ENCODE assay signal across 1 cellular context in the genomic region with DNA sequence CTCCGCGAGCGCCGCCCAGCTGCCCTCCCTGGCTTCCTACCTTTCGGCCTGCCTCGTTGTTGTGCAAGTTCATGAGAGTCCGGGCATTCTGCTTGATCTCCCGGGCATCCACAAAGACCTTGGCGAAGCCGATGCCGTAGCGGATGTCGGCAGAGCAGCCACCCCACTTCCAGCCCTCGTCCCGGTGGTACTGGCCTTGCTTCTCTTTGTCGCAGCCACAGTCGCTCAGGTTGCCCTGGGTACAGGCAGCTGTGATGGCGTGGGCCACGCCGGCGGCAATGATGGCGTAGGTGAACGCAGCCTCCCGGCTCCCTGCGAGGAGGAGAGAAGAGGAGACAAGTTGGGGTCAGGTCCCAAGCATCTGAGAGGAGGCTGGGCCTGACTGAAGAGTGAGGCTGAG.
TF ChIP-seq lines count a peak whose summit lies in the region.

No MANE protein-coding gene starts in this region.

TF ChIP-seq in H1, 55 proteins besides CTCF, POLR2A, EP300 and RAD21:
- no peak for TF ChIP-seq CREB1 (IDR thresholded peaks at IDR 0.05)
- no peak for TF ChIP-seq ZNF274 (IDR thresholded peaks at IDR 0.05; ENCODE audit: borderline replicate concordance, extremely low read depth, low read length)
- TF ChIP-seq CBX8 (IDR thresholded peaks at IDR 0.05; ENCODE audit: borderline replicate concordance, low read depth, low read length) = no peak
- TF ChIP-seq MAX (IDR thresholded peaks at IDR 0.05) = no peak
- no peak for TF ChIP-seq SRF (IDR thresholded peaks at IDR 0.05; ENCODE audit: low read depth, low read length)
- TF ChIP-seq EZH2 (IDR thresholded peaks at IDR 0.05; ENCODE audit: low read depth, low read length, severe bottlenecking) = no peak
- no peak for TF ChIP-seq BRCA1 (IDR thresholded peaks at IDR 0.05; ENCODE audit: low read depth, low read length)
- no peak for TF ChIP-seq SIRT6 (IDR thresholded peaks at IDR 0.05; ENCODE audit: low read length)
- no peak for TF ChIP-seq TBP (IDR thresholded peaks at IDR 0.05; ENCODE audit: low read depth, low read length)
- TF ChIP-seq EGR1 (IDR thresholded peaks at IDR 0.05; ENCODE audit: borderline replicate concordance, low read depth, low read length) = no peak
- TF ChIP-seq BCL11A (IDR thresholded peaks at IDR 0.05; ENCODE audit: low read depth in 2 of 2, low read length in 2 of 2) = no peak
- no peak for TF ChIP-seq HDAC2 (IDR thresholded peaks at IDR 0.05; ENCODE audit: borderline replicate concordance in 1 of 2, low read depth in 2 of 2, low read length in 2 of 2)
